8 cellular contexts compared by ENCODE assay signal in genomic region chr16:23452572-23453337, GRCh38. TPM values are rescaled to one million over a fixed set of nuclear protein-coding genes. Genes with fewer than 3 reads are reported as not detected.
DNase-seq lines count a peak whose midpoint lies in the region; ATAC-seq and TF ChIP-seq lines count a peak whose summit lies in the region.

Gene COG7 (minus strand): TSS chr16:23453189. CDS start chr16:23452994, 195 bp downstream.

- DNase-seq in NCI-H128 (lab: John Stamatoyannopoulos, UW; ENCODE audit: unreplicated experiment): peak; percentile 19
- peak; percentile 84 for DNase-seq in amniotic epithelial cell (ENCODE audit: low read depth)
- DNase-seq in heart left ventricle: peak; percentile 90 to 93 (median 91)
- peak; percentile 72 for DNase-seq in pons (ENCODE audit: low spot score)
- peak; percentile 69 to 88 for DNase-seq in tibial nerve (ENCODE audit: low spot score in 2 of 2)

- H3K4me1 ChIP-seq in heart left ventricle: peaks cover 5 to 34% (median 19%) of the 10 kb centered on the region in 12 donors
- peaks cover 0 to 40% (median 14%) of the 10 kb centered on the region in 4 donors for H3K4me1 ChIP-seq in tibial nerve

- 0 to 1% (median 0%) methylated on average over 28 to 57 of the region's 57 CpGs for WGBS in heart left ventricle, 4 donors
- 0 to 1% methylated on average over 57 of the region's 57 CpGs for WGBS in tibial nerve, 2 donors

- H3K36me3 Mint-ChIP-seq in T-helper 1 cell treated with Interleukin-12 subunit alpha and Interleukin-12 subunit beta and Interleukin-4 antibody, amounts not matched to agents 30 μg/mL and 1 μg/mL, for 36 hours (ENCODE audit: low read depth): peaks cover 2% of the 10 kb centered on the region

- peak within 1 kb of the TSS; percentile 67 to 95 (median 85) for H3K27ac ChIP-seq in heart left ventricle
- H3K27ac ChIP-seq in tibial nerve: peak within 1 kb of the TSS; percentile 50 to 87 (median 82)

- no peaks in the 10 kb centered on the region for H3K9me3 Mint-ChIP-seq in T-helper 1 cell treated with Interleukin-12 subunit alpha and Interleukin-12 subunit beta and Interleukin-4 antibody, amounts not matched to agents 30 μg/mL and 1 μg/mL, for 36 hours

- intact Hi-C loops in heart left ventricle (cut with DNase I): loop anchor here in 4 of 10 donors (1.0 to 10.0 kb wide), 4 partner anchors 58 to 105 kb away; partner anchors contain the start of genes EARS2 (in 2 of the 4), UBFD1 (in 2 of the 4) and GGA2 (in 1 of the 4)

- H3K36me3 ChIP-seq in heart left ventricle (peaks cover 0 to 16% (median 0%) of the 10 kb centered on the region in 9 donors), tibial nerve (no peaks in the 10 kb centered on the region)

- no peak for TF ChIP-seq POLR2A in heart left ventricle (IDR thresholded peaks at IDR 0.05)
- TF ChIP-seq POLR2A in tibial nerve (IDR thresholded peaks at IDR 0.05): no peak

- H3K4me1 Mint-ChIP-seq in T-helper 1 cell treated with Interleukin-12 subunit alpha and Interleukin-12 subunit beta and Interleukin-4 antibody, amounts not matched to agents 30 μg/mL and 1 μg/mL, for 36 hours (ENCODE audit: low read depth): peaks cover 19% of the 10 kb centered on the region

- no peak for TF ChIP-seq CTCF in heart left ventricle (IDR thresholded peaks at IDR 0.05)
- peak in 1 of 5 experiments; percentile 44 for TF ChIP-seq CTCF in tibial nerve (IDR thresholded peaks at IDR 0.05)

- peak; percentile 22 to 91 for TF ChIP-seq EP300 in tibial nerve (IDR thresholded peaks at IDR 0.05)

- H3K27me3 ChIP-seq in heart left ventricle (no peaks in the 10 kb centered on the region), tibial nerve (no peaks in the 10 kb centered on the region)

- peak within 1 kb of the TSS; percentile 86 for H3K27ac Mint-ChIP-seq in T-helper 1 cell treated with Interleukin-12 subunit alpha and Interleukin-12 subunit beta and Interleukin-4 antibody, amounts not matched to agents 30 μg/mL and 1 μg/mL, for 36 hours

- H3K27me3 Mint-ChIP-seq in T-helper 1 cell treated with Interleukin-12 subunit alpha and Interleukin-12 subunit beta and Interleukin-4 antibody, amounts not matched to agents 30 μg/mL and 1 μg/mL, for 36 hours (ENCODE audit: low read depth): no peaks in the 10 kb centered on the region

- ATAC-seq in HG02610 (IDR thresholded peaks at IDR 0.05; ENCODE audit: unreplicated experiment) (peak; percentile 83), heart left ventricle (peak; percentile 93 to 97 (median 97))

- H3K9me3 ChIP-seq in heart left ventricle: no peaks in the 10 kb centered on the region
- no peaks in the 10 kb centered on the region for H3K9me3 ChIP-seq in tibial nerve

- peak within 1 kb of the TSS; percentile 67 for H3K4me3 ChIP-seq in GM08714 (ENCODE audit: low read length)
- peak within 1 kb of the TSS; percentile 64 to 97 (median 83) for H3K4me3 ChIP-seq in heart left ventricle
- H3K4me3 ChIP-seq in tibial nerve: peak within 1 kb of the TSS; percentile 70 to 81 (median 79)

- H3K4me3 Mint-ChIP-seq in T-helper 1 cell treated with Interleukin-12 subunit alpha and Interleukin-12 subunit beta and Interleukin-4 antibody, amounts not matched to agents 30 μg/mL and 1 μg/mL, for 36 hours: peak within 1 kb of the TSS; percentile 90

RNA-seq across cellular contexts. Expression of gene COG7, which starts in this region (rescaled TPM):
- 10 to 100 TPM in 7 of 9 donors, 1 to 10 TPM in 2; 7.8 to 16.8 (median 12.2) TPM for total RNA-seq in heart left ventricle
- 10 to 100 TPM; 11.1 to 12.4 TPM for polyA plus RNA-seq in heart left ventricle
- total RNA-seq in tibial nerve: 10 to 100 TPM; 21.6 to 35.7 (median 24.8) TPM

Comparison
In these comparisons a context has a peak if more than half of its experiments do, and no peak if none do; other contexts are left out.
1. Peak in every context shown above with its lines: DNase-seq, ATAC-seq, H3K4me3 ChIP-seq and H3K27ac ChIP-seq.
2. DNase-seq: peak in every context shown above with its lines; median percentile 91 in heart left ventricle; 84 in amniotic epithelial cell; 78 in tibial nerve; 72 in pons; 19 in NCI-H128.